In genomic region chr5:5919411-5919810, GRCh38 we compare ENCODE assay signal across 8 cellular contexts.
"Had no signal": no experiment of that assay in that cellular context is flagged by ENCODE, and none has a peak within 500 bp of the region (broad histone marks: within the 10 kb centered on the region; RNA-seq: fewer than 3 reads in every experiment).

No MANE protein-coding gene starts in this region.

- H3K4me3 ChIP-seq: K562 had no signal

- FAIRE-seq: HepG2, HTR-8/SVneo, K562 had no signal

- H3K9ac ChIP-seq: KMS-11 had no signal

- H3K27ac ChIP-seq: HL-60, KMS-11 had no signal

- ATAC-seq: HepG2, K562 had no signal

- H3K4me2 ChIP-seq: KMS-11 had no signal

- DNase-seq: IMR-90, KBM-7, KG1 had no signal
